14 cellular contexts compared by ENCODE assay signal in genomic region chr12:53415752-53416389, GRCh38. TPM values are rescaled to one million over a fixed set of nuclear protein-coding genes. Genes with fewer than 3 reads are reported as not detected.
DNase-seq lines count a peak whose midpoint lies in the region; ATAC-seq and TF ChIP-seq lines count a peak whose summit lies in the region.
"Not testable (repeated sequence)": the region's sequence is repeated elsewhere in the genome, so short reads cannot be mapped to it uniquely, and the experiment has no call there.
"Had no signal": no experiment of that assay in that cellular context is flagged by ENCODE, and none has a peak within 500 bp of the region (broad histone marks: within the 10 kb centered on the region; RNA-seq: fewer than 3 reads in every experiment).

No MANE protein-coding gene starts in this region.

- not testable (repeated sequence) for H3K9me3 ChIP-seq in CD8-positive, alpha-beta T cell (ENCODE audit: low read length); SK-N-SH; neutrophil; upper lobe of right lung

- H3K4me1 Mint-ChIP-seq in CD8-positive, alpha-beta T cell (ENCODE audit: low read depth): peaks cover 30% of the 10 kb centered on the region

- WGBS in SK-N-SH (ENCODE audit: low lambda C conversion rate): 48% methylated on average over 2 of the region's 2 CpGs

- not testable (repeated sequence) for H3K27me3 Mint-ChIP-seq in CD8-positive, alpha-beta T cell (ENCODE audit: low read depth)

- not testable (repeated sequence) for TF ChIP-seq RAD21 in SK-N-SH (IDR thresholded peaks at IDR 0.05; ENCODE audit: low read length)

- H3K4me3 Mint-ChIP-seq in CD8-positive, alpha-beta T cell: not testable (repeated sequence)

- CTCF ChIA-PET in CD8-positive, alpha-beta T cell (lab: Charles Lee): interaction anchor here (3.3 kb wide), 1 partner anchor 63 kb away, joined by 24 read pairs; no protein-coding TSS in a partner anchor
- CTCF ChIA-PET in SK-N-SH (lab: Yijun Ruan, JAX): interaction anchor here (1.3 to 3.0 kb wide), 7 partner anchors 10 to 71 kb away, joined by 3 to 29 read pairs (median 7); no protein-coding TSS in a partner anchor

- DNase-seq in CD8-positive, alpha-beta T cell; SK-N-SH; activated naive CD4-positive, alpha-beta T cell treated with anti-CD3 and anti-CD28 coated beads, Interleukin-2, amount 50 U/mL, for 72 hours (ENCODE audit: low spot score in 2 of 2); left lobe of liver (ENCODE audit: low spot score); upper lobe of right lung: not testable (repeated sequence)
- DNase-seq in M059J (ENCODE audit: low read depth): peak; percentile 16

- peaks cover 41% of the 10 kb centered on the region for H3F3A ChIP-seq in SK-N-SH (replicated peaks; ENCODE audit: insufficient read depth)

- not testable (repeated sequence) for H3K27me3 ChIP-seq in CD8-positive, alpha-beta T cell (ENCODE audit: insufficient read depth, low read length); SK-N-SH (ENCODE audit: insufficient read depth); neutrophil; upper lobe of right lung

- not testable (repeated sequence) for H2AFZ ChIP-seq in SK-N-SH (ENCODE audit: low read depth)

- peak overlapping the region; percentile 69 for H3K4me2 ChIP-seq in SK-N-SH

- H3K4me1 ChIP-seq in CD8-positive, alpha-beta T cell (ENCODE audit: insufficient read depth, low read length); neutrophil (ENCODE audit: control insufficient read depth in 1 of 2, insufficient read depth in 1 of 2, low read depth in 1 of 2, low read length in 1 of 2); upper lobe of right lung: not testable (repeated sequence)
- peaks cover 47 to 48% of the 10 kb centered on the region in 2 experiments for H3K4me1 ChIP-seq in SK-N-SH (ENCODE audit: control insufficient read depth in 1 of 2, insufficient read depth in 2 of 2, low read depth in 1 of 2, low read length in 1 of 2)

- not testable (repeated sequence) for H4K20me1 ChIP-seq in SK-N-SH (ENCODE audit: insufficient read depth)

- not testable (repeated sequence) for H3K4me3 ChIP-seq in CD8-positive, alpha-beta T cell (ENCODE audit: low read depth, low read length); SK-N-SH (ENCODE audit: low read depth in 2 of 2, low read length in 1 of 2); neutrophil (ENCODE audit: low read depth in 1 of 2, low read length in 1 of 2); upper lobe of right lung

- peaks cover 32% of the 10 kb centered on the region for H3K36me3 Mint-ChIP-seq in CD8-positive, alpha-beta T cell
- H3K36me3 Mint-ChIP-seq in activated naive CD4-positive, alpha-beta T cell treated with anti-CD3 and anti-CD28 coated beads, Interleukin-2, amount 50 U/mL, for 72 hours: peaks cover 8 to 17% of the 10 kb centered on the region in 2 donors

- not testable (repeated sequence) for TF ChIP-seq CTCF in CD8-positive, alpha-beta T cell (IDR thresholded peaks at IDR 0.05); SK-N-SH (IDR thresholded peaks at IDR 0.05); neutrophil (IDR thresholded peaks at IDR 0.05); upper lobe of right lung (IDR thresholded peaks at IDR 0.05)

- H3K9me3 Mint-ChIP-seq in CD8-positive, alpha-beta T cell; activated naive CD4-positive, alpha-beta T cell treated with anti-CD3 and anti-CD28 coated beads, Interleukin-2, amount 50 U/mL, for 72 hours: not testable (repeated sequence)

- H3K9ac ChIP-seq in SK-N-SH: not testable (repeated sequence)

- not testable (repeated sequence) for H3K27ac ChIP-seq in CD8-positive, alpha-beta T cell (ENCODE audit: low read depth, low read length); upper lobe of right lung
- peak overlapping the region; percentile 73 to 99; a peak in 3 of 4 replicates for H3K27ac ChIP-seq in SK-N-SH (ENCODE audit: low read depth in 2 of 2, low read length in 1 of 2)
- peak overlapping the region; percentile 27 for H3K27ac ChIP-seq in neutrophil

- peak overlapping the region; percentile 24 for H3K27ac Mint-ChIP-seq in CD8-positive, alpha-beta T cell
- peak overlapping the region; percentile 26 to 27 for H3K27ac Mint-ChIP-seq in activated naive CD4-positive, alpha-beta T cell treated with anti-CD3 and anti-CD28 coated beads, Interleukin-2, amount 50 U/mL, for 72 hours

- peaks cover 10% of the 10 kb centered on the region for H3K36me3 ChIP-seq in CD8-positive, alpha-beta T cell (ENCODE audit: insufficient read depth, low read length)
- peaks cover 8 to 14% of the 10 kb centered on the region in 2 experiments for H3K36me3 ChIP-seq in SK-N-SH (replicated peaks in 1 of 2; ENCODE audit: control insufficient read depth in 1 of 2, insufficient read depth in 2 of 2, low read length in 1 of 2)
- peaks cover 42% of the 10 kb centered on the region for H3K36me3 ChIP-seq in neutrophil
- peaks cover 28% of the 10 kb centered on the region for H3K36me3 ChIP-seq in upper lobe of right lung

- H3K79me2 ChIP-seq in SK-N-SH (ENCODE audit: insufficient read depth): not testable (repeated sequence)

- intact Hi-C loops in CD8-positive, alpha-beta T cell (cut with DNase I, micrococcal nuclease); upper lobe of right lung (cut with DNase I): not testable (repeated sequence)

- not testable (repeated sequence) for TF ChIP-seq EP300 in SK-N-SH (IDR thresholded peaks at IDR 0.05; ENCODE audit: borderline replicate concordance in 1 of 2, low read depth in 1 of 2, low read length in 1 of 2)

- POLR2A ChIA-PET in CD8-positive, alpha-beta T cell (lab: Charles Lee): interaction anchor here (1.3 kb wide), 1 partner anchor 85 kb away, joined by 4 read pairs; the partner anchor contains the start of gene TARBP2
- POLR2A ChIA-PET in SK-N-SH (lab: Yijun Ruan, JAX): interaction anchor here (0.7 to 1.3 kb wide), 5 partner anchors 25 to 117 kb away, joined by 3 to 5 read pairs (median 3); partner anchors contain the start of gene MYG1

- not testable (repeated sequence) for ATAC-seq in CD8-positive, alpha-beta T cell; activated naive CD4-positive, alpha-beta T cell treated with anti-CD3 and anti-CD28 coated beads, Interleukin-2, amount 50 U/mL, for 72 hours
- ATAC-seq in esophagus mucosa: peak; percentile 10
- peak; percentile 31 for ATAC-seq in left lobe of liver
- ATAC-seq in upper lobe of right lung: peak; percentile 46

- H3K9me2 ChIP-seq in SK-N-SH: not testable (repeated sequence)

RNA-seq across cellular contexts. Expression of gene AMHR2, which starts 7.8 kb away (rescaled TPM):
- not detected for total RNA-seq in CD8-positive, alpha-beta T cell
- not detected in 2 replicates for total RNA-seq in M059J (2014; rRNA removed; shearing (Covaris generic))
- polyA plus RNA-seq in SK-N-SH (2012; rRNA removed): 0.03 and 0.06 TPM in 2 replicates
- polyA plus RNA-seq in SK-N-SH (2012; cell fraction: cytosol; rRNA removed): 0.03 TPM in 1 of 2 replicates, not detected in the other
- polyA plus RNA-seq in SK-N-SH (2012; cell fraction: nucleus; rRNA removed): 0.05 and 0.16 TPM in 2 replicates
- total RNA-seq in activated naive CD4-positive, alpha-beta T cell treated with anti-CD3 and anti-CD28 coated beads, Interleukin-2, amount 50 U/mL, for 72 hours: under 1 TPM in 1 of 2 donors, not detected in 1; 0.25 TPM
- total RNA-seq in esophagus mucosa: not detected
- 0.78 TPM for total RNA-seq in left lobe of liver
- 0.46 TPM for total RNA-seq in upper lobe of right lung
- total RNA-seq: activated naive CD8-positive, alpha-beta T cell treated with anti-CD3 and anti-CD28 coated beads, Interleukin-2, amount 10 ng/mL, durations not matched to agents 7 days and 5 days; dermis blood vessel endothelial cell; H4; lung microvascular endothelial cell; stomach; urinary bladder had no signal

RNA-seq across cellular contexts. Expression of gene PRR13, which starts 25.7 kb away (rescaled TPM):
- total RNA-seq in CD8-positive, alpha-beta T cell: 100 to 1,000 TPM; 131 to 155 TPM
- 145 and 146 TPM in 2 replicates for total RNA-seq in M059J (2014; rRNA removed; shearing (Covaris generic))
- 58.5 and 59.3 TPM in 2 replicates for polyA plus RNA-seq in SK-N-SH (2012; rRNA removed)
- polyA plus RNA-seq in SK-N-SH (2012; cell fraction: cytosol; rRNA removed): 62.4 and 69.7 TPM in 2 replicates
- 39.6 and 44.1 TPM in 2 replicates for polyA plus RNA-seq in SK-N-SH (2012; cell fraction: nucleus; rRNA removed)
- total RNA-seq in activated naive CD4-positive, alpha-beta T cell treated with anti-CD3 and anti-CD28 coated beads, Interleukin-2, amount 50 U/mL, for 72 hours: 100 to 1,000 TPM; 170 to 226 TPM
- total RNA-seq in esophagus mucosa: 92.0 TPM
- 69.9 TPM for total RNA-seq in left lobe of liver
- total RNA-seq in upper lobe of right lung: 172 TPM

RNA-seq across cellular contexts. Expression of gene SP1, which starts 35.9 kb away (rescaled TPM):
- total RNA-seq in CD8-positive, alpha-beta T cell: 10 to 100 TPM; 33.5 to 33.8 TPM
- total RNA-seq in M059J (2014; rRNA removed; shearing (Covaris generic)): 26.2 and 41.5 TPM in 2 replicates
- 12.9 and 18.8 TPM in 2 replicates for polyA plus RNA-seq in SK-N-SH (2012; rRNA removed)
- 9.1 and 12.8 TPM in 2 replicates for polyA plus RNA-seq in SK-N-SH (2012; cell fraction: cytosol; rRNA removed)
- polyA plus RNA-seq in SK-N-SH (2012; cell fraction: nucleus; rRNA removed): 26.1 and 41.3 TPM in 2 replicates
- 100 to 1,000 TPM in 1 of 2 donors, 10 to 100 TPM in 1; 86.0 to 156 TPM for total RNA-seq in activated naive CD4-positive, alpha-beta T cell treated with anti-CD3 and anti-CD28 coated beads, Interleukin-2, amount 50 U/mL, for 72 hours
- total RNA-seq in esophagus mucosa: 71.0 TPM
- 24.5 TPM for total RNA-seq in left lobe of liver
- total RNA-seq in upper lobe of right lung: 87.7 TPM

RNA-seq across cellular contexts. Expression of gene PCBP2, which starts 36.0 kb away (rescaled TPM):
- 1,000 to 10,000 TPM; 1,250 to 1,255 TPM for total RNA-seq in CD8-positive, alpha-beta T cell
- 90.2 and 194 TPM in 2 replicates for total RNA-seq in M059J (2014; rRNA removed; shearing (Covaris generic))
- 336 and 368 TPM in 2 replicates for polyA plus RNA-seq in SK-N-SH (2012; rRNA removed)
- polyA plus RNA-seq in SK-N-SH (2012; cell fraction: cytosol; rRNA removed): 425 and 586 TPM in 2 replicates
- 357 and 676 TPM in 2 replicates for polyA plus RNA-seq in SK-N-SH (2012; cell fraction: nucleus; rRNA removed)
- 1,000 to 10,000 TPM in 1 of 2 donors, 100 to 1,000 TPM in 1; 786 to 1,016 TPM for total RNA-seq in activated naive CD4-positive, alpha-beta T cell treated with anti-CD3 and anti-CD28 coated beads, Interleukin-2, amount 50 U/mL, for 72 hours
- total RNA-seq in esophagus mucosa (493 TPM), left lobe of liver (338 TPM), upper lobe of right lung (727 TPM)
